ENCODE assay signal across 8 cellular contexts in genomic region chr9:10366171-10366779, GRCh38.
DNase-seq lines count a peak whose midpoint lies in the region; ATAC-seq and TF ChIP-seq lines count a peak whose summit lies in the region.

No MANE protein-coding gene starts in this region.

- H3K27ac ChIP-seq in osteoblast (ENCODE audit: low read depth, low read length): no peak overlapping the region

- H3K79me2 ChIP-seq in osteoblast (ENCODE audit: insufficient read depth, low read length): no peaks in the 10 kb centered on the region

- DNase-seq in DMS153 (lab: John Stamatoyannopoulos, UW) (peak; percentile 9), GM20000 (ENCODE audit: low spot score) (peak; percentile 19), NT2/D1 (ENCODE audit: low read depth, low spot score) (peak; percentile 38), epithelial cell of esophagus (ENCODE audit: low read depth) (peak; percentile 62), osteoblast (ENCODE audit: insufficient read length, low spot score, missing footprints) (peak; percentile 4), CD1c-positive myeloid dendritic cell (ENCODE audit: extremely low spot score) (no peak)
- DNase-seq in effector CD4-positive, alpha-beta T cell: no peak

- no peaks in the 10 kb centered on the region for H3K36me3 ChIP-seq in NT2/D1 (ENCODE audit: insufficient read depth, insufficient read length, low read length)
- H3K36me3 ChIP-seq in osteoblast (ENCODE audit: insufficient read depth, low read length): no peaks in the 10 kb centered on the region

- TF ChIP-seq CTCF in GM20000 (IDR thresholded peaks at IDR 0.05; ENCODE audit: extremely low read depth, missing control alignments) (peak; percentile 26), epithelial cell of esophagus (IDR thresholded peaks at IDR 0.05; ENCODE audit: insufficient read depth, low read depth, low read length, missing control alignments) (peak; percentile 83), osteoblast (IDR thresholded peaks at IDR 0.05; ENCODE audit: extremely low read depth, low read depth, low read length) (peak; percentile 28)

- no peaks in the 10 kb centered on the region for H4K20me1 ChIP-seq in osteoblast (ENCODE audit: insufficient read depth, low read length)

- H3K9ac ChIP-seq in NT2/D1 (ENCODE audit: insufficient read length, low read depth): no peak overlapping the region

- no peak overlapping the region for H3K4me2 ChIP-seq in osteoblast (ENCODE audit: insufficient read depth, low read length)

- peak; percentile 70 for ATAC-seq in HG03521 (IDR thresholded peaks at IDR 0.05; ENCODE audit: unreplicated experiment)

- H3K4me1 ChIP-seq in NT2/D1 (ENCODE audit: insufficient read depth, insufficient read length) (no peaks in the 10 kb centered on the region), osteoblast (ENCODE audit: insufficient read depth, low read length) (no peaks in the 10 kb centered on the region)

- H2AFZ ChIP-seq in osteoblast (ENCODE audit: low read length): no peak overlapping the region

- H3K9me3 ChIP-seq in NT2/D1 (ENCODE audit: insufficient read depth, low read length): no peaks in the 10 kb centered on the region
- H3K9me3 ChIP-seq in osteoblast (ENCODE audit: low read depth, low read length): no peaks in the 10 kb centered on the region

- H3K27me3 ChIP-seq in NT2/D1 (ENCODE audit: insufficient read depth, insufficient read length) (no peaks in the 10 kb centered on the region), osteoblast (ENCODE audit: insufficient read depth, low read length) (no peaks in the 10 kb centered on the region)

- H3K4me3 ChIP-seq in NT2/D1 (ENCODE audit: insufficient read length, low read depth) (no peak overlapping the region), epithelial cell of esophagus (ENCODE audit: low read length) (no peak overlapping the region), osteoblast (ENCODE audit: insufficient read depth, low read length) (no peak overlapping the region)

Comparison
In these comparisons a context has a peak if more than half of its experiments do, and no peak if none do; other contexts are left out.
1. DNase-seq: peak in DMS153 (single experiment), GM20000 (single experiment), NT2/D1 (single experiment), epithelial cell of esophagus (single experiment) and osteoblast (single experiment); none in effector CD4-positive, alpha-beta T cell (single experiment) and CD1c-positive myeloid dendritic cell (single experiment).
2. CTCF ChIP-seq: peak in every context shown above with its lines; median percentile 83 in epithelial cell of esophagus; 28 in osteoblast; 26 in GM20000.